In the genomic region with DNA sequence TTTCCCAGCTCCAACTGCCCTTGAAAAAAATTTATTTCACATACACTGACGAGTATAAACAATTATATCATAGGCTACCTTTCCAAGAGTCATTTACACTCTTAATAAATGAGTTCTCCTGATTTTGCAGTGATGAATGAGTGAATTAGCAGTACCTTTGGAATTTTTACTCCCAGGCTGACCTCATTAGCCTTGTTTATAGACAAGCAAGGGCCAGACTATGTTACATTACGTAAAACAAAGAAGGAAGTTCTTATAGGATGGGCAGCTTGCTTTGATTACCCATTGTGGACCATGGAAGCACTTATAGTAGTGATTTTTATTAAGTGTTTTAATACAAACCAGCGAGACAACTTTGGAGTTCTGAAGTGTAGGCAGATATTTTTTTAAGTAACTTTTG, we compare ENCODE assay signal across 26 cellular contexts.
"Had no signal": no experiment of that assay in that cellular context is flagged by ENCODE, and none has a peak within 500 bp of the region (broad histone marks: within the 10 kb centered on the region; RNA-seq: fewer than 3 reads in every experiment).

No MANE protein-coding gene starts in this region.

- H3K9me3 ChIP-seq: Peyer's patch, SJCRH30, SK-N-SH had no signal

- H3K27me3 ChIP-seq: cardiac muscle cell, Peyer's patch had no signal

- FAIRE-seq: K562 had no signal

- H3K4me1 Mint-ChIP-seq: activated CD4-positive, alpha-beta T cell treated with anti-CD3 and anti-CD28 coated beads, Interleukin-2, amount 10 ng/mL, durations not matched to agents 7 days and 5 days; activated T-helper 17 cell treated with anti-CD3 and anti-CD28 coated beads, Interleukin-2, amount 50 U/mL, for 72 hours had no signal

- H3K4me2 ChIP-seq: SK-N-SH had no signal

- H3K9ac ChIP-seq: SK-N-SH had no signal

- H3K9me3 Mint-ChIP-seq: activated CD4-positive, alpha-beta memory T cell treated with anti-CD3 and anti-CD28 coated beads for 36 hours had no signal

- H3K27ac Mint-ChIP-seq: activated CD4-positive, alpha-beta memory T cell treated with anti-CD3 and anti-CD28 coated beads for 36 hours; activated CD4-positive, alpha-beta T cell treated with anti-CD3 and anti-CD28 coated beads, Interleukin-2, amount 10 ng/mL, durations not matched to agents 7 days and 5 days; activated naive CD4-positive, alpha-beta T cell treated with anti-CD3 and anti-CD28 coated beads for 36 hours; activated naive CD8-positive, alpha-beta T cell; activated T-helper 17 cell treated with anti-CD3 and anti-CD28 coated beads, Interleukin-2, amount 50 U/mL, for 72 hours had no signal

- H3K4me1 ChIP-seq: Peyer's patch, SJCRH30 had no signal

- DNase-seq: activated CD4-positive, alpha-beta memory T cell treated with anti-CD3 and anti-CD28 coated beads for 36 hours; activated CD4-positive, alpha-beta T cell treated with anti-CD3 and anti-CD28 coated beads, Interleukin-2, amount 10 ng/mL, durations not matched to agents 7 days and 5 days; activated CD4-positive, CD25-positive, alpha-beta regulatory T cell; activated CD8-positive, alpha-beta memory T cell treated with anti-CD3 and anti-CD28 coated beads for 24 hours; activated gamma-delta T cell; activated naive CD4-positive, alpha-beta T cell treated with anti-CD3 and anti-CD28 coated beads for 36 hours; activated T-cell treated with anti-CD3 and anti-CD28 coated beads, Interleukin-2, amount 50 U/mL, for 48 hours; anterior cingulate cortex; Karpas-422; MM.1S; NCI-H1105; NCI-H1436; NCI-H1694 treated with DMSO at 0.1 percent for 48 hours; NCI-H2029 treated with DMSO at 0.1 percent for 48 hours; NCI-H510A treated with DMSO at 0.1 percent for 48 hours; Peyer's patch; Right ventricle myocardium superior; SJCRH30; SK-N-SH; T-helper 1 cell had no signal

- H3K27ac ChIP-seq: cardiac muscle cell, Peyer's patch, RWPE1, SJCRH30, VCaP had no signal

- H3K36me3 ChIP-seq: cardiac muscle cell, Peyer's patch, SJCRH30 had no signal

- H3K4me3 Mint-ChIP-seq: activated CD4-positive, alpha-beta memory T cell treated with anti-CD3 and anti-CD28 coated beads for 36 hours; activated CD4-positive, alpha-beta T cell treated with anti-CD3 and anti-CD28 coated beads, Interleukin-2, amount 10 ng/mL, durations not matched to agents 7 days and 5 days; activated naive CD4-positive, alpha-beta T cell treated with anti-CD3 and anti-CD28 coated beads for 36 hours; activated naive CD8-positive, alpha-beta T cell; activated T-helper 17 cell treated with anti-CD3 and anti-CD28 coated beads, Interleukin-2, amount 50 U/mL, for 72 hours had no signal

- H3K36me3 Mint-ChIP-seq: activated CD4-positive, alpha-beta memory T cell treated with anti-CD3 and anti-CD28 coated beads for 36 hours had no signal

- H3K4me3 ChIP-seq: cardiac muscle cell, K562, Peyer's patch, SJCRH30 had no signal
